In genomic region chr5:147666419-147666818, GRCh38 we compare ENCODE assay signal across 7 cellular contexts.
"Had no signal": no experiment of that assay in that cellular context is flagged by ENCODE, and none has a peak within 500 bp of the region (broad histone marks: within the 10 kb centered on the region; RNA-seq: fewer than 3 reads in every experiment).

No MANE protein-coding gene starts in this region.

- H3K27ac ChIP-seq: HL-60, KMS-11 had no signal

- H3K4me2 ChIP-seq: KMS-11 had no signal

- H3K9ac ChIP-seq: KMS-11 had no signal

- FAIRE-seq: HTR-8/SVneo, K562 had no signal

- ATAC-seq: K562 had no signal

- DNase-seq: IMR-90, KBM-7, KG1 had no signal

- H3K4me3 ChIP-seq: K562 had no signal
